In genomic region chr2:7967707-7968106, GRCh38 we compare ENCODE assay signal across 35 cellular contexts.
"Had no signal": no experiment of that assay in that cellular context is flagged by ENCODE, and none has a peak within 500 bp of the region (broad histone marks: within the 10 kb centered on the region; RNA-seq: fewer than 3 reads in every experiment).

No MANE protein-coding gene starts in this region.

- H3K27ac ChIP-seq: KMS-11 had no signal

- H3K9me3 ChIP-seq: MG63 had no signal

- H3K36me3 ChIP-seq: MG63 had no signal

- H3K4me3 ChIP-seq: MG63 had no signal

- H3K27me3 ChIP-seq: MG63 had no signal

- DNase-seq: Karpas-422, Kasumi-1, KG1, MG63, MM.1S, MV-4-11, NCI-H1048, NCI-H1092, NCI-H1092 treated with DMSO at 0.1 percent for 48 hours, NCI-H1105 treated with DMSO at 0.1 percent for 48 hours, NCI-H1417, NCI-H1417 treated with DMSO at 0.1 percent for 48 hours, NCI-H1436, NCI-H1436 treated with DMSO at 0.1 percent for 48 hours, NCI-H146, NCI-H1694, NCI-H1694 treated with DMSO at 0.1 percent for 48 hours, NCI-H187, NCI-H187 treated with DMSO at 0.1 percent for 48 hours, NCI-H1930, NCI-H2029, NCI-H2029 treated with DMSO at 0.1 percent for 48 hours, NCI-H2081, NCI-H2081 treated with DMSO at 0.1 percent for 48 hours, NCI-H2107, NCI-H2171, NCI-H2171 treated with DMSO at 0.1 percent for 48 hours, NCI-H2227 treated with DMSO at 0.1 percent for 48 hours, NCI-H226, NCI-H345, NCI-H446, NCI-H446 treated with DMSO at 0.1 percent for 48 hours, NCI-H510A, NCI-H510A treated with DMSO at 0.1 percent for 48 hours had no signal
